Comparison of ENCODE assay signal across 8 cellular contexts in genomic region chr7:6938284-6938683, GRCh38.
A peak's percentile ranks its signal among the peaks of the same experiment; 100 is the strongest.
DNase-seq lines count a peak whose midpoint lies in the region; ATAC-seq and TF ChIP-seq lines count a peak whose summit lies in the region.
"Not testable (repeated sequence)": the region's sequence is repeated elsewhere in the genome, so short reads cannot be mapped to it uniquely, and the experiment has no call there.

No MANE protein-coding gene starts in this region.

- not testable (repeated sequence) for DNase-seq in AG04449 (ENCODE audit: low read depth, low spot score); Panc1 (ENCODE audit: low read depth, low spot score); chondrocyte (ENCODE audit: low spot score); retinal pigment epithelial cell (ENCODE audit: low read depth)
- DNase-seq in GM04504 (ENCODE audit: low read depth) (peak; percentile 2), iris pigment epithelial cell (ENCODE audit: low read depth) (peak; percentile 2)
- DNase-seq in activated CD8-positive, alpha-beta T cell treated with anti-CD3 and anti-CD28 coated beads, Interleukin-2, amount 10 ng/mL, durations not matched to agents 7 days and 5 days = peak; percentile 38

- TF ChIP-seq CTCF in AG04449 (IDR thresholded peaks at IDR 0.05; ENCODE audit: insufficient read depth, low read length, missing control alignments) = peak; percentile 32
- TF ChIP-seq CTCF in LNCAP (IDR thresholded peaks at IDR 0.05) = peak; percentile 62
- TF ChIP-seq CTCF in Panc1 (IDR thresholded peaks at IDR 0.05) = peak; percentile 86
- peak; percentile 79 for TF ChIP-seq CTCF in chondrocyte (IDR thresholded peaks at IDR 0.05)
- peak; percentile 51 for TF ChIP-seq CTCF in retinal pigment epithelial cell (conservative IDR thresholded peaks at IDR 0.05; ENCODE audit: low read depth, low read length)

- POLR2A ChIA-PET in AG04449 (lab: Yijun Ruan, JAX); Panc1 (lab: Charles Lee); activated CD8-positive, alpha-beta T cell treated with anti-CD3 and anti-CD28 coated beads, Interleukin-2, amount 10 ng/mL, durations not matched to agents 7 days and 5 days (lab: Charles Lee): not testable (repeated sequence)

- H3K27me3 ChIP-seq in Panc1 (ENCODE audit: control insufficient read depth, insufficient read depth, low read length) = not testable (repeated sequence)

- not testable (repeated sequence) for H3K27me3 Mint-ChIP-seq in activated CD8-positive, alpha-beta T cell treated with anti-CD3 and anti-CD28 coated beads, Interleukin-2, amount 10 ng/mL, durations not matched to agents 7 days and 5 days (ENCODE audit: low read depth); chondrocyte (ENCODE audit: low read depth)

- H3K4me3 Mint-ChIP-seq in activated CD8-positive, alpha-beta T cell treated with anti-CD3 and anti-CD28 coated beads, Interleukin-2, amount 10 ng/mL, durations not matched to agents 7 days and 5 days; chondrocyte (ENCODE audit: unreplicated experiment): not testable (repeated sequence)

- ATAC-seq in Panc1; activated CD8-positive, alpha-beta T cell treated with anti-CD3 and anti-CD28 coated beads, Interleukin-2, amount 10 ng/mL, durations not matched to agents 7 days and 5 days: not testable (repeated sequence)

- H3K4me1 Mint-ChIP-seq in activated CD8-positive, alpha-beta T cell treated with anti-CD3 and anti-CD28 coated beads, Interleukin-2, amount 10 ng/mL, durations not matched to agents 7 days and 5 days (ENCODE audit: low read depth); chondrocyte (ENCODE audit: low read depth): not testable (repeated sequence)

- not testable (repeated sequence) for H3K9me3 Mint-ChIP-seq in activated CD8-positive, alpha-beta T cell treated with anti-CD3 and anti-CD28 coated beads, Interleukin-2, amount 10 ng/mL, durations not matched to agents 7 days and 5 days (ENCODE audit: insufficient read depth); chondrocyte (ENCODE audit: low read depth)

- in situ Hi-C loops in Panc1 (cut with HindIII; ENCODE audit: low pct_unique_long_range_greater_than_20kb, low sequenced_read_pairs) = not testable (repeated sequence)

- not testable (repeated sequence) for H3K36me3 ChIP-seq in Panc1 (ENCODE audit: control insufficient read depth, insufficient read depth, low read length)

- not testable (repeated sequence) for H3K36me3 Mint-ChIP-seq in activated CD8-positive, alpha-beta T cell treated with anti-CD3 and anti-CD28 coated beads, Interleukin-2, amount 10 ng/mL, durations not matched to agents 7 days and 5 days (ENCODE audit: low read depth); chondrocyte (ENCODE audit: low read depth)

- not testable (repeated sequence) for H3K4me3 ChIP-seq in AG04449 (ENCODE audit: low read depth, low read length); Panc1 (ENCODE audit: low read depth in 2 of 2, low read length in 2 of 2); retinal pigment epithelial cell (ENCODE audit: low read length)

- H3K27ac Mint-ChIP-seq in activated CD8-positive, alpha-beta T cell treated with anti-CD3 and anti-CD28 coated beads, Interleukin-2, amount 10 ng/mL, durations not matched to agents 7 days and 5 days; chondrocyte (ENCODE audit: unreplicated experiment): not testable (repeated sequence)

- not testable (repeated sequence) for H3K4me1 ChIP-seq in Panc1 (ENCODE audit: control insufficient read depth, insufficient read depth, low read length)

- BruUV-seq in Panc1 (replicated peaks; lab: Mats Ljungman, UMichigan) = not testable (repeated sequence)

- intact Hi-C loops in Panc1 (cut with micrococcal nuclease; ENCODE audit: unreplicated experiment) = not testable (repeated sequence)

- not testable (repeated sequence) for H3K9me3 ChIP-seq in Panc1 (ENCODE audit: control insufficient read depth, insufficient read depth, low read depth, low read length)

- CTCF ChIA-PET in AG04449 (lab: Yijun Ruan, JAX) = interaction anchor here (1.9 kb wide), 1 partner anchor 422 kb away, joined by 5 read pairs; no protein-coding TSS in a partner anchor
- CTCF ChIA-PET in Panc1 (lab: Charles Lee); activated CD8-positive, alpha-beta T cell treated with anti-CD3 and anti-CD28 coated beads, Interleukin-2, amount 10 ng/mL, durations not matched to agents 7 days and 5 days (lab: Charles Lee): not testable (repeated sequence)

- H3K27ac ChIP-seq in Panc1 (ENCODE audit: low read length) = not testable (repeated sequence)

Comparison
In these comparisons a context has a peak if more than half of its experiments do, and no peak if none do; other contexts are left out.
1. CTCF ChIP-seq: peak in every context shown above with its lines; median percentile 86 in Panc1; 79 in chondrocyte; 62 in LNCAP; 51 in retinal pigment epithelial cell; 32 in AG04449.